Comparison of ENCODE assay signal across 12 cellular contexts in genomic region chr9:127664678-127665507, GRCh38. TPM values are rescaled to one million over a fixed set of nuclear protein-coding genes. Genes with fewer than 3 reads are reported as not detected.
DNase-seq lines count a peak whose midpoint lies in the region; ATAC-seq and TF ChIP-seq lines count a peak whose summit lies in the region.
"Had no signal": no experiment of that assay in that cellular context is flagged by ENCODE, and none has a peak within 500 bp of the region (broad histone marks: within the 10 kb centered on the region; RNA-seq: fewer than 3 reads in every experiment).

No MANE protein-coding gene starts in this region.

- no peaks in the 10 kb centered on the region for H3K9me3 Mint-ChIP-seq in activated CD4-positive, alpha-beta memory T cell treated with anti-CD3 and anti-CD28 coated beads, Interleukin-2, amount 10 ng/mL, durations not matched to agents 7 days and 5 days
- H3K9me3 Mint-ChIP-seq: naive thymus-derived CD8-positive, alpha-beta T cell had no signal

- H3K56ac ChIP-seq in IMR-90 (ENCODE audit: extremely low read depth, insufficient read depth, low read length), result no peak overlapping the region

- no peak overlapping the region for H3K9ac ChIP-seq in IMR-90 (ENCODE audit: low read depth, low read length)

- no peak overlapping the region for H2BK20ac ChIP-seq in IMR-90 (ENCODE audit: low read depth, low read length)

- H2BK5ac ChIP-seq in IMR-90 (ENCODE audit: low read depth, low read length, poor library complexity, severe bottlenecking), result no peak overlapping the region

- H3K36me3 ChIP-seq in IMR-90 (ENCODE audit: control insufficient read depth, insufficient read depth, low read length), result peaks cover 38% of the 10 kb centered on the region

- H3K4me1 Mint-ChIP-seq in activated CD4-positive, alpha-beta memory T cell treated with anti-CD3 and anti-CD28 coated beads, Interleukin-2, amount 10 ng/mL, durations not matched to agents 7 days and 5 days, result no peaks in the 10 kb centered on the region
- H3K4me1 Mint-ChIP-seq: naive thymus-derived CD8-positive, alpha-beta T cell had no signal

- H3K36me3 Mint-ChIP-seq in activated CD4-positive, alpha-beta memory T cell treated with anti-CD3 and anti-CD28 coated beads, Interleukin-2, amount 10 ng/mL, durations not matched to agents 7 days and 5 days (ENCODE audit: low read depth), result no peaks in the 10 kb centered on the region

- H3K4me1 ChIP-seq in IMR-90 (ENCODE audit: control insufficient read depth, insufficient read depth, low read length), result peaks cover 7% of the 10 kb centered on the region; the same call in 1 of the 2 replicates

- no peak overlapping the region for H4K91ac ChIP-seq in IMR-90 (ENCODE audit: insufficient read depth, low read depth, low read length)

- no peaks in the 10 kb centered on the region for H3K27me3 ChIP-seq in IMR-90 (ENCODE audit: control insufficient read depth, insufficient read depth, low read length)

- intact Hi-C loops in IMR-90 (cut with micrococcal nuclease), result loop anchor here (5.0 kb wide), 1 partner anchor 48 kb away; no protein-coding TSS in a partner anchor

- no peaks in the 10 kb centered on the region for H3K9me3 ChIP-seq in IMR-90 (ENCODE audit: control insufficient read depth, insufficient read depth, low read length)

- H3K14ac ChIP-seq in IMR-90 (replicated peaks; ENCODE audit: low read depth, low read length), result no peak overlapping the region

- no peak for TF ChIP-seq POLR2A in IMR-90 (IDR thresholded peaks at IDR 0.05; ENCODE audit: low read depth, low read length)

- no peak overlapping the region for H3K4ac ChIP-seq in IMR-90 (ENCODE audit: low read depth, low read length)

- no peaks in the 10 kb centered on the region for H4K20me1 ChIP-seq in IMR-90 (ENCODE audit: insufficient read depth, low read length)

- peak; percentile 13 for DNase-seq in IMR-90
- peak; percentile 64 for DNase-seq in cerebellar cortex (ENCODE audit: low spot score)
- no peak for DNase-seq in left lobe of liver (ENCODE audit: low spot score)
- DNase-seq in NCI-H510A treated with DMSO at 0.1 percent for 48 hours (lab: John Stamatoyannopoulos, UW), result no peak
- DNase-seq in occipital lobe (lab: John Stamatoyannopoulos, UW), result no peak
- no peak for DNase-seq in stimulated activated CD4-positive, alpha-beta T cell treated with anti-CD3 and anti-CD28 coated beads, Interleukin-2, amount 100 ng/mL, for 24 hours
- no peak for DNase-seq in activated CD4-positive, alpha-beta memory T cell treated with anti-CD3 and anti-CD28 coated beads, Interleukin-2, amount 10 ng/mL, durations not matched to agents 7 days and 5 days
- DNase-seq: DMS 273 treated with DMSO at 0.1 percent for 48 hours; KBM-7; naive thymus-derived CD8-positive, alpha-beta T cell; stimulated activated CD4-positive, alpha-beta T cell treated with anti-CD3 and anti-CD28 coated beads, Interleukin-15, amount 100 ng/mL, for 24 hours had no signal

- POLR2A ChIA-PET in IMR-90 (lab: Charles Lee; ENCODE audit: unreplicated experiment), result no interaction called here
- POLR2A ChIA-PET in activated CD4-positive, alpha-beta memory T cell treated with anti-CD3 and anti-CD28 coated beads, Interleukin-2, amount 10 ng/mL, durations not matched to agents 7 days and 5 days (lab: Charles Lee), result interaction anchor here (0.6 to 0.9 kb wide), 2 partner anchors 50 to 214 kb away, joined by 3 read pairs; partner anchors contain the start of genes LRSAM1, PTRH1 and RPL12

- H3K27me3 Mint-ChIP-seq in activated CD4-positive, alpha-beta memory T cell treated with anti-CD3 and anti-CD28 coated beads, Interleukin-2, amount 10 ng/mL, durations not matched to agents 7 days and 5 days, result no peaks in the 10 kb centered on the region
- H3K27me3 Mint-ChIP-seq: naive thymus-derived CD8-positive, alpha-beta T cell had no signal

- H3K18ac ChIP-seq in IMR-90 (ENCODE audit: low read depth, low read length), result no peak overlapping the region

- TF ChIP-seq CTCF in IMR-90 (conservative IDR thresholded peaks at IDR 0.05; ENCODE audit: low read depth, low read length), result no peak

- no peak overlapping the region for H4K5ac ChIP-seq in IMR-90 (ENCODE audit: low read depth, low read length)

- H3K27ac ChIP-seq in IMR-90 (ENCODE audit: insufficient read depth, low read length), result no peak overlapping the region
- H3K27ac ChIP-seq in temporal lobe (ENCODE audit: low read depth, low read length), result peak overlapping the region; percentile 37

- H3K9me1 ChIP-seq in IMR-90 (ENCODE audit: insufficient read depth, low read length), result peaks cover 4% of the 10 kb centered on the region; the same call in 1 of the 2 replicates

- no peak overlapping the region for H2BK120ac ChIP-seq in IMR-90 (ENCODE audit: low read depth, low read length)

- H3K79me1 ChIP-seq in IMR-90 (ENCODE audit: low read depth in 1 of 2, low read length in 2 of 2), result no peaks in the 10 kb centered on the region

- 76% methylated on average over 4 of the region's 10 CpGs; no CpG with 5 or more reads in 1 of the 2 experiments for WGBS in IMR-90 (ENCODE audit: extremely low coverage in 2 of 2, insufficient read length in 1 of 2), 2 experiments

- H3K4me3 ChIP-seq in IMR-90 (ENCODE audit: insufficient read depth, low read depth, low read length), result no peak overlapping the region

- CTCF ChIA-PET in IMR-90 (lab: Yijun Ruan, JAX), result no interaction called here
- CTCF ChIA-PET in activated CD4-positive, alpha-beta memory T cell treated with anti-CD3 and anti-CD28 coated beads, Interleukin-2, amount 10 ng/mL, durations not matched to agents 7 days and 5 days (lab: Charles Lee), result interaction anchor here (0.5 to 1.1 kb wide), 2 partner anchors 29 to 161 kb away, joined by 3 to 6 read pairs; no protein-coding TSS in a partner anchor

- no peak overlapping the region for H4K8ac ChIP-seq in IMR-90 (ENCODE audit: low read depth in 2 of 2, low read length in 2 of 2)

- no peak overlapping the region for H3K27ac Mint-ChIP-seq in activated CD4-positive, alpha-beta memory T cell treated with anti-CD3 and anti-CD28 coated beads, Interleukin-2, amount 10 ng/mL, durations not matched to agents 7 days and 5 days

- BruUV-seq in IMR-90 (replicated peaks; lab: Mats Ljungman, UMichigan), result no TSS peak

- no peak overlapping the region for H3K23ac ChIP-seq in IMR-90 (ENCODE audit: low read depth, low read length)

- dilution Hi-C loops in IMR-90 (cut with HindIII; ENCODE audit: low sequenced_read_pairs, unreplicated experiment), result no loop called here

- no peak overlapping the region for H2BK15ac ChIP-seq in IMR-90 (ENCODE audit: low read depth, low read length)

- ATAC-seq in IMR-90 (ENCODE audit: low read depth), result 0 out of 2 replicates have a peak, but pooled peaks have one; percentile 13
- ATAC-seq in left lobe of liver, result peak; percentile 39
- ATAC-seq: naive thymus-derived CD8-positive, alpha-beta T cell had no signal

- in situ Hi-C loops in IMR-90 (cut with MboI; ENCODE audit: low sequenced_read_pairs), result no loop called here

- TF ChIP-seq RAD21 in IMR-90 (IDR thresholded peaks at IDR 0.05; ENCODE audit: low read length), result no peak

- H3K4me3 Mint-ChIP-seq in activated CD4-positive, alpha-beta memory T cell treated with anti-CD3 and anti-CD28 coated beads, Interleukin-2, amount 10 ng/mL, durations not matched to agents 7 days and 5 days, result no peak overlapping the region
- H3K4me3 Mint-ChIP-seq: naive thymus-derived CD8-positive, alpha-beta T cell had no signal

- H3K4me2 ChIP-seq in IMR-90 (ENCODE audit: low read depth, low read length), result no peak overlapping the region

- no peak overlapping the region for H2AFZ ChIP-seq in IMR-90 (replicated peaks; ENCODE audit: low read length, poor library complexity)

- H2AK9ac ChIP-seq in IMR-90 (replicated peaks; ENCODE audit: low read depth, low read length, poor library complexity), result no peak overlapping the region

- no peak overlapping the region for H2AK5ac ChIP-seq in IMR-90 (ENCODE audit: low read depth, low read length)

RNA-seq across cellular contexts. Expression of gene CFAP157, which starts 41.9 kb away (rescaled TPM):
- total RNA-seq in IMR-90 (2012; rRNA removed) (not detected in 2 replicates), left lobe of liver (not detected), temporal lobe (under 0.01 TPM), occipital lobe (0.16 TPM)
- 0.04 TPM in 1 of 2 replicates, not detected in the other for polyA plus RNA-seq in IMR-90 (2012; rRNA removed)
- not detected in 2 replicates for polyA plus RNA-seq in IMR-90 (2012; cell fraction: cytosol; rRNA removed)
- polyA plus RNA-seq in IMR-90 (2012; cell fraction: nucleus; rRNA removed; ENCODE audit: low replicate concordance), result 0.34 and 0.41 TPM in 2 replicates
- total RNA-seq in activated CD4-positive, alpha-beta memory T cell treated with anti-CD3 and anti-CD28 coated beads, Interleukin-2, amount 10 ng/mL, durations not matched to agents 7 days and 5 days, result not detected

RNA-seq across cellular contexts. Expression of gene PTRH1, which starts 50.6 kb away (rescaled TPM):
- total RNA-seq in IMR-90 (2012; rRNA removed) (5.4 and 8.3 TPM in 2 replicates), left lobe of liver (10.8 TPM), temporal lobe (5.2 TPM), occipital lobe (5.0 TPM)
- 14.8 and 16.3 TPM in 2 replicates for polyA plus RNA-seq in IMR-90 (2012; rRNA removed)
- polyA plus RNA-seq in IMR-90 (2012; cell fraction: cytosol; rRNA removed), result 34.6 and 35.1 TPM in 2 replicates
- polyA plus RNA-seq in IMR-90 (2012; cell fraction: nucleus; rRNA removed; ENCODE audit: low replicate concordance), result 8.9 and 24.0 TPM in 2 replicates
- 10 to 100 TPM; 10.5 to 12.0 TPM for total RNA-seq in activated CD4-positive, alpha-beta memory T cell treated with anti-CD3 and anti-CD28 coated beads, Interleukin-2, amount 10 ng/mL, durations not matched to agents 7 days and 5 days

RNA-seq across cellular contexts. Expression of gene TTC16, which starts 51.0 kb away (rescaled TPM):
- total RNA-seq in IMR-90 (2012; rRNA removed), result not detected in 2 replicates
- 0.02 and 0.03 TPM in 2 replicates for polyA plus RNA-seq in IMR-90 (2012; rRNA removed)
- 0.03 TPM in 1 of 2 replicates, not detected in the other for polyA plus RNA-seq in IMR-90 (2012; cell fraction: cytosol; rRNA removed)
- polyA plus RNA-seq in IMR-90 (2012; cell fraction: nucleus; rRNA removed; ENCODE audit: low replicate concordance), result 0.08 and 0.11 TPM in 2 replicates
- not detected for total RNA-seq in left lobe of liver
- not detected for total RNA-seq in temporal lobe
- not detected for total RNA-seq in occipital lobe
- total RNA-seq in activated CD4-positive, alpha-beta memory T cell treated with anti-CD3 and anti-CD28 coated beads, Interleukin-2, amount 10 ng/mL, durations not matched to agents 7 days and 5 days, result 1 to 10 TPM; 5.0 to 5.2 TPM

RNA-seq across cellular contexts. Expression of gene STXBP1, which starts 52.8 kb away (rescaled TPM):
- total RNA-seq in IMR-90 (2012; rRNA removed) (15.8 and 18.9 TPM in 2 replicates), left lobe of liver (3.8 TPM), temporal lobe (93.9 TPM), occipital lobe (78.5 TPM)
- 21.7 and 22.6 TPM in 2 replicates for polyA plus RNA-seq in IMR-90 (2012; rRNA removed)
- polyA plus RNA-seq in IMR-90 (2012; cell fraction: cytosol; rRNA removed), result 17.5 and 24.5 TPM in 2 replicates
- polyA plus RNA-seq in IMR-90 (2012; cell fraction: nucleus; rRNA removed; ENCODE audit: low replicate concordance), result 26.3 and 44.5 TPM in 2 replicates
- total RNA-seq in activated CD4-positive, alpha-beta memory T cell treated with anti-CD3 and anti-CD28 coated beads, Interleukin-2, amount 10 ng/mL, durations not matched to agents 7 days and 5 days, result 10 to 100 TPM; 23.2 to 23.4 TPM

Comparison
In these comparisons a context has a peak if more than half of its experiments do, and no peak if none do; other contexts are left out.
1. DNase-seq: peak in IMR-90 (single experiment) and cerebellar cortex (single experiment); none in left lobe of liver (single experiment), NCI-H510A treated with DMSO at 0.1 percent for 48 hours (single experiment), occipital lobe (single experiment), stimulated activated CD4-positive, alpha-beta T cell treated with anti-CD3 and anti-CD28 coated beads, Interleukin-2, amount 100 ng/mL, for 24 hours (0 of 2) and activated CD4-positive, alpha-beta memory T cell treated with anti-CD3 and anti-CD28 coated beads, Interleukin-2, amount 10 ng/mL, durations not matched to agents 7 days and 5 days (single experiment).